Comparison of ENCODE assay signal across 10 cellular contexts in the genomic region with DNA sequence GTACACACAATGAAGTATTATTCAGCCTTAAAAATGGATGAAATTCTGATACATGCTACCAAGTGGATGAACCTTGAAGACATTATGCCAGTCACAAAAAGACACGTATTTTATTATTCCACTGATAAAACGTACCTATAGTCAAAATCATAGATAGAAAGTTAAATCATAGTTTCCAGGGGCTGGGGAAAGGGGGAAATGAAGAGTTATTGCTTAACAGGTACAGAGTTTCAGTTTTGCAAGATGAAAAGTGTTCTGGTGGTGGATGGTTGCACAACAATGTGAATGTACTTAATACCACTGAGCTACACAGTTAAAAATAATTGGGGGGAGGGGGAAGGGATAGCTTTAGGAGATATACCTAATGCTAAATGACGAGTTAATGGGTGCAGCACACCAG.
DNase-seq lines count a peak whose midpoint lies in the region; ATAC-seq and TF ChIP-seq lines count a peak whose summit lies in the region.
"Had no signal": no experiment of that assay in that cellular context is flagged by ENCODE, and none has a peak within 500 bp of the region (broad histone marks: within the 10 kb centered on the region; RNA-seq: fewer than 3 reads in every experiment).

No MANE protein-coding gene starts in this region.

- H3K9me3 ChIP-seq in adipocyte (ENCODE audit: control insufficient read depth, low read length) = no peaks in the 10 kb centered on the region
- H3K9me3 ChIP-seq in spleen = no peaks in the 10 kb centered on the region
- H3K9me3 ChIP-seq: A549 had no signal

- H3K27ac Mint-ChIP-seq in type B pancreatic cell = no peak overlapping the region

- peak overlapping the region in 6 of 8 donors; percentile 22 to 84 (median 71) for H3K27ac ChIP-seq in spleen
- H3K27ac ChIP-seq: A549 had no signal

- WGBS in spleen, 5 donors = 34 to 69% (median 54%) methylated on average over 3 of the region's 3 CpGs

- no peaks in the 10 kb centered on the region for H3K27me3 ChIP-seq in adipocyte (replicated peaks; ENCODE audit: control insufficient read depth, insufficient read depth, low read length)
- H3K27me3 ChIP-seq in spleen (replicated peaks in 1 of 7) = no peaks in the 10 kb centered on the region

- no peak overlapping the region for H3K9ac ChIP-seq in adipocyte (ENCODE audit: low read length)

- H3K36me3 ChIP-seq in adipocyte (ENCODE audit: control insufficient read depth, insufficient read depth, low read length, severe bottlenecking) = no peaks in the 10 kb centered on the region
- no peaks in the 10 kb centered on the region for H3K36me3 ChIP-seq in spleen

- no peak for TF ChIP-seq CTCF in spleen (IDR thresholded peaks at IDR 0.05 in 8 of 11, conservative IDR thresholded peaks at IDR 0.05 in 3 of 11)
- no peak for TF ChIP-seq CTCF in type B pancreatic cell (conservative IDR thresholded peaks at IDR 0.05)

- no peaks in the 10 kb centered on the region for H3K36me3 Mint-ChIP-seq in activated T-cell treated with anti-CD3 and anti-CD28 coated beads, Interleukin-2, amount 50 U/mL, for 4 hours (ENCODE audit: insufficient read depth)
- no peaks in the 10 kb centered on the region for H3K36me3 Mint-ChIP-seq in type B pancreatic cell

- intact Hi-C loops in spleen (cut with DNase I; ENCODE audit: low total_unique reads) = loop anchor here (10.0 kb wide), 1 partner anchor 54 kb away; no protein-coding TSS in a partner anchor

- TF ChIP-seq POLR2A in spleen (IDR thresholded peaks at IDR 0.05) = no peak

- no peaks in the 10 kb centered on the region for H3K27me3 Mint-ChIP-seq in activated T-cell treated with anti-CD3 and anti-CD28 coated beads, Interleukin-2, amount 50 U/mL, for 4 hours (ENCODE audit: low read depth)
- H3K27me3 Mint-ChIP-seq in type B pancreatic cell = no peaks in the 10 kb centered on the region

- no peak for DNase-seq in activated T-cell treated with anti-CD3 and anti-CD28 coated beads, Interleukin-2, amount 50 U/mL, for 4 hours
- no peak for DNase-seq in activated T-cell treated with anti-CD3 and anti-CD28 coated beads, Interleukin-2, amount 50 U/mL, for 48 hours
- peak; percentile 75 for DNase-seq in adipocyte (ENCODE audit: low read depth)
- DNase-seq in spleen = no peak
- no peak for DNase-seq in type B pancreatic cell (ENCODE audit: extremely low spot score, unreplicated experiment)
- no peak for DNase-seq in nucleus accumbens (lab: John Stamatoyannopoulos, UW)
- no peak for DNase-seq in NCI-H1694 (lab: John Stamatoyannopoulos, UW)
- DNase-seq: activated CD8-positive, alpha-beta memory T cell treated with anti-CD3 and anti-CD28 coated beads, Interleukin-2, amount 50 U/mL, for 48 hours had no signal

- H3K9me3 Mint-ChIP-seq in activated T-cell treated with anti-CD3 and anti-CD28 coated beads, Interleukin-2, amount 50 U/mL, for 4 hours = no peaks in the 10 kb centered on the region
- no peaks in the 10 kb centered on the region for H3K9me3 Mint-ChIP-seq in type B pancreatic cell

- H3K4me1 ChIP-seq in adipocyte (ENCODE audit: control insufficient read depth, insufficient read depth, low read length) = peaks cover 34% of the 10 kb centered on the region
- H3K4me1 ChIP-seq in spleen = peaks cover 0 to 63% (median 21%) of the 10 kb centered on the region in 6 donors

- peaks cover 6% of the 10 kb centered on the region for H3K4me1 Mint-ChIP-seq in activated T-cell treated with anti-CD3 and anti-CD28 coated beads, Interleukin-2, amount 50 U/mL, for 4 hours (ENCODE audit: low read depth)
- H3K4me1 Mint-ChIP-seq in type B pancreatic cell (ENCODE audit: unreplicated experiment) = peaks cover 5% of the 10 kb centered on the region

- H3K4me3 ChIP-seq in adipocyte (ENCODE audit: low read length) (no peak overlapping the region), spleen (no peak overlapping the region)
- H3K4me3 ChIP-seq: A549 had no signal

- ATAC-seq in activated T-cell treated with anti-CD3 and anti-CD28 coated beads, Interleukin-2, amount 50 U/mL, for 4 hours = peak; percentile 58 to 73
- peak; percentile 64 for ATAC-seq in HG03135 (IDR thresholded peaks at IDR 0.05; ENCODE audit: unreplicated experiment)
- ATAC-seq: A549 had no signal

- no peak overlapping the region for H3K4me3 Mint-ChIP-seq in activated T-cell treated with anti-CD3 and anti-CD28 coated beads, Interleukin-2, amount 50 U/mL, for 4 hours
- no peak overlapping the region for H3K4me3 Mint-ChIP-seq in type B pancreatic cell
